Comparison of ENCODE assay signal across 36 cellular contexts in the genomic region with DNA sequence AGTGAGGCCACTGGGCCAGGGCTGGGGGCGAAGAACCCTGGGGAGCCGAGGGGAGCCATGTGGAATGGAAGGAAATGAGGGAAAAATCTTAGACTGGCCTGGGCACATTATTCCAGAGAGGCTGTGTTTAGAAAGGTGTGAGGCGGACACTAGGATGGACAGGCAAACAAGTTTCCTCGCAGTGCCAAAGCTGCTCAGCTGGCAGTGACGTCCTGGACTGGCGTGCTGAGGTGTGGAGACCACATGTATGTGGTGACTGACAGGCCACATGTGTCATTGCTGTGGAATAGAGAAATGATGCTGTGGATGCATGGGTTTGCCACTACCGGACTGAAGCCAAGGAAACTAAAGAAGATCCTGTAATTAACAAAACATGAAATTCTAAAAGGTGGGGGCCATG. TPM values are rescaled to one million over a fixed set of nuclear protein-coding genes. Genes with fewer than 3 reads are reported as not detected.
"Had no signal": no experiment of that assay in that cellular context is flagged by ENCODE, and none has a peak within 500 bp of the region (broad histone marks: within the 10 kb centered on the region; RNA-seq: fewer than 3 reads in every experiment).

No MANE protein-coding gene starts in this region.

- H3K9me3 Mint-ChIP-seq: activated naive CD4-positive, alpha-beta T cell treated with anti-CD3 and anti-CD28 coated beads, Interleukin-2, amount 50 U/mL, for 24 hours; activated naive CD8-positive, alpha-beta T cell treated with anti-CD3 and anti-CD28 coated beads, Interleukin-2, amount 10 ng/mL, durations not matched to agents 7 days and 5 days; activated naive CD8-positive, alpha-beta T cell treated with anti-CD3 and anti-CD28 coated beads, Interleukin-2, amount 50 U/mL, for 24 hours; activated T-cell treated with anti-CD3 and anti-CD28 coated beads, Interleukin-2, amount 50 U/mL, for 24 hours; activated T-helper 2 cell treated with anti-CD3 and anti-CD28 coated beads, Interferon-gamma antibody, Interleukin-2, Interleukin-4, amounts not matched to agents 10 μg/mL and 5 μg/mL and 100 μg/mL, durations not matched to agents 14 hours and 24 hours and 36 hours; T-helper 1 cell treated with Interleukin-12 subunit alpha and Interleukin-12 subunit beta and Interleukin-4 antibody, amounts not matched to agents 30 μg/mL and 1 μg/mL, for 36 hours; T-helper 2 cell treated with Interferon-gamma antibody and Interleukin-4, amounts not matched to agents 5 μg/mL and 100 μg/mL, for 36 hours had no signal

- H3K9me3 ChIP-seq: ascending aorta had no signal

- DNase-seq: activated CD4-positive, alpha-beta memory T cell treated with anti-CD3 and anti-CD28 coated beads, Interleukin-2, amount 10 ng/mL, durations not matched to agents 7 days and 5 days; activated CD4-positive, alpha-beta T cell treated with anti-CD3 and anti-CD28 coated beads for 1 hour; activated CD4-positive, alpha-beta T cell treated with anti-CD3 and anti-CD28 coated beads for 36 hours; activated CD4-positive, alpha-beta T cell treated with anti-CD3 and anti-CD28 coated beads for 48 hours; activated CD4-positive, alpha-beta T cell treated with anti-CD3 and anti-CD28 coated beads, Interleukin-2, amount 10 ng/mL, durations not matched to agents 7 days and 5 days; activated CD4-positive, alpha-beta T cell treated with anti-CD3 and anti-CD28 coated beads, Interleukin-2, amount 50 U/mL, for 48 hours; activated CD4-positive, CD25-positive, alpha-beta regulatory T cell; activated CD8-positive, alpha-beta memory T cell treated with anti-CD3 and anti-CD28 coated beads for 24 hours; activated CD8-positive, alpha-beta memory T cell treated with anti-CD3 and anti-CD28 coated beads, Interleukin-2, amount 10 ng/mL, durations not matched to agents 7 days and 5 days; activated CD8-positive, alpha-beta memory T cell treated with anti-CD3 and anti-CD28 coated beads, Interleukin-2, amount 50 U/mL, for 48 hours; activated CD8-positive, alpha-beta T cell treated with anti-CD3 and anti-CD28 coated beads, Interleukin-2, amount 10 ng/mL, durations not matched to agents 7 days and 5 days; activated effector memory CD4-positive, alpha-beta T cell treated with Interleukin-2 at 50 U/mL for 16 hours; activated gamma-delta T cell; activated naive CD4-positive, alpha-beta T cell treated with anti-CD3 and anti-CD28 coated beads, Interleukin-2, amount 10 ng/mL, durations not matched to agents 7 days and 5 days; activated naive CD4-positive, alpha-beta T cell treated with Interleukin-2 at 50 U/mL for 16 hours; activated naive CD8-positive, alpha-beta T cell treated with anti-CD3 and anti-CD28 coated beads, Interleukin-2, amount 10 ng/mL, durations not matched to agents 7 days and 5 days; activated naive CD8-positive, alpha-beta T cell treated with anti-CD3 and anti-CD28 coated beads, Interleukin-2, amount 50 U/mL, for 24 hours; activated T-cell treated with anti-CD3 and anti-CD28 coated beads, Interleukin-2, amount 50 U/mL, for 24 hours; activated T-cell treated with anti-CD3 and anti-CD28 coated beads, Interleukin-2, amount 50 U/mL, for 48 hours; amygdala; anterior cingulate cortex; caudate nucleus; T-helper 1 cell; T-helper 2 cell; T-helper 9 cell; WERI-Rb-1 had no signal

- H3K4me1 ChIP-seq: ascending aorta had no signal

- H3K27me3 Mint-ChIP-seq: activated CD4-positive, alpha-beta memory T cell treated with anti-CD3 and anti-CD28 coated beads, Interleukin-2, amount 10 ng/mL, durations not matched to agents 7 days and 5 days; activated CD4-positive, alpha-beta T cell treated with anti-CD3 and anti-CD28 coated beads for 36 hours; activated CD8-positive, alpha-beta memory T cell treated with anti-CD3 and anti-CD28 coated beads, Interleukin-2, amount 10 ng/mL, durations not matched to agents 7 days and 5 days; activated naive CD4-positive, alpha-beta T cell treated with anti-CD3 and anti-CD28 coated beads, Interleukin-2, amount 50 U/mL, for 24 hours; activated naive CD8-positive, alpha-beta T cell; activated T-cell treated with anti-CD3 and anti-CD28 coated beads, Interleukin-2, amount 50 U/mL, for 24 hours; brain; central memory CD8-positive, alpha-beta T cell had no signal

- H3K27ac ChIP-seq: ascending aorta, cardiac muscle cell, WERI-Rb-1 had no signal

- H3K36me3 ChIP-seq: ascending aorta, cardiac muscle cell, WERI-Rb-1 had no signal

- H3K27ac Mint-ChIP-seq: activated CD4-positive, alpha-beta memory T cell treated with anti-CD3 and anti-CD28 coated beads, Interleukin-2, amount 10 ng/mL, durations not matched to agents 7 days and 5 days; activated CD4-positive, alpha-beta T cell treated with anti-CD3 and anti-CD28 coated beads for 36 hours; activated CD4-positive, alpha-beta T cell treated with anti-CD3 and anti-CD28 coated beads, Interleukin-2, amount 10 ng/mL, durations not matched to agents 7 days and 5 days; activated CD8-positive, alpha-beta memory T cell treated with anti-CD3 and anti-CD28 coated beads, Interleukin-2, amount 10 ng/mL, durations not matched to agents 7 days and 5 days; activated CD8-positive, alpha-beta T cell treated with anti-CD3 and anti-CD28 coated beads, Interleukin-2, amount 10 ng/mL, durations not matched to agents 7 days and 5 days; activated naive CD4-positive, alpha-beta T cell treated with anti-CD3 and anti-CD28 coated beads, Interleukin-2, amount 10 ng/mL, durations not matched to agents 7 days and 5 days; activated naive CD4-positive, alpha-beta T cell treated with anti-CD3 and anti-CD28 coated beads, Interleukin-2, amount 50 U/mL, for 24 hours; activated naive CD8-positive, alpha-beta T cell; activated naive CD8-positive, alpha-beta T cell treated with anti-CD3 and anti-CD28 coated beads, Interleukin-2, amount 10 ng/mL, durations not matched to agents 7 days and 5 days; activated naive CD8-positive, alpha-beta T cell treated with anti-CD3 and anti-CD28 coated beads, Interleukin-2, amount 50 U/mL, for 24 hours; activated T-cell treated with anti-CD3 and anti-CD28 coated beads, Interleukin-2, amount 50 U/mL, for 24 hours; activated T-helper 2 cell treated with anti-CD3 and anti-CD28 coated beads, Interferon-gamma antibody, Interleukin-2, Interleukin-4, amounts not matched to agents 10 μg/mL and 5 μg/mL and 100 μg/mL, durations not matched to agents 14 hours and 24 hours and 36 hours; brain; T-helper 1 cell treated with Interleukin-12 subunit alpha and Interleukin-12 subunit beta and Interleukin-4 antibody, amounts not matched to agents 30 μg/mL and 1 μg/mL, for 36 hours; T-helper 2 cell treated with Interferon-gamma antibody and Interleukin-4, amounts not matched to agents 5 μg/mL and 100 μg/mL, for 36 hours; WTC11 had no signal

- H3K4me3 ChIP-seq: ascending aorta, cardiac muscle cell had no signal

- H3K4me3 Mint-ChIP-seq: activated CD4-positive, alpha-beta memory T cell treated with anti-CD3 and anti-CD28 coated beads, Interleukin-2, amount 10 ng/mL, durations not matched to agents 7 days and 5 days; activated CD4-positive, alpha-beta T cell treated with anti-CD3 and anti-CD28 coated beads for 36 hours; activated CD4-positive, alpha-beta T cell treated with anti-CD3 and anti-CD28 coated beads, Interleukin-2, amount 10 ng/mL, durations not matched to agents 7 days and 5 days; activated CD8-positive, alpha-beta memory T cell treated with anti-CD3 and anti-CD28 coated beads, Interleukin-2, amount 10 ng/mL, durations not matched to agents 7 days and 5 days; activated CD8-positive, alpha-beta T cell treated with anti-CD3 and anti-CD28 coated beads, Interleukin-2, amount 10 ng/mL, durations not matched to agents 7 days and 5 days; activated naive CD4-positive, alpha-beta T cell treated with anti-CD3 and anti-CD28 coated beads, Interleukin-2, amount 10 ng/mL, durations not matched to agents 7 days and 5 days; activated naive CD4-positive, alpha-beta T cell treated with anti-CD3 and anti-CD28 coated beads, Interleukin-2, amount 50 U/mL, for 24 hours; activated naive CD8-positive, alpha-beta T cell; activated naive CD8-positive, alpha-beta T cell treated with anti-CD3 and anti-CD28 coated beads, Interleukin-2, amount 10 ng/mL, durations not matched to agents 7 days and 5 days; activated naive CD8-positive, alpha-beta T cell treated with anti-CD3 and anti-CD28 coated beads, Interleukin-2, amount 50 U/mL, for 24 hours; activated T-cell treated with anti-CD3 and anti-CD28 coated beads, Interleukin-2, amount 50 U/mL, for 24 hours; brain; central memory CD8-positive, alpha-beta T cell; T-helper 1 cell treated with Interleukin-12 subunit alpha and Interleukin-12 subunit beta and Interleukin-4 antibody, amounts not matched to agents 30 μg/mL and 1 μg/mL, for 36 hours; T-helper 2 cell treated with Interferon-gamma antibody and Interleukin-4, amounts not matched to agents 5 μg/mL and 100 μg/mL, for 36 hours; WTC11 had no signal

- H3K36me3 Mint-ChIP-seq: activated CD8-positive, alpha-beta memory T cell treated with anti-CD3 and anti-CD28 coated beads, Interleukin-2, amount 10 ng/mL, durations not matched to agents 7 days and 5 days; activated naive CD4-positive, alpha-beta T cell treated with anti-CD3 and anti-CD28 coated beads, Interleukin-2, amount 10 ng/mL, durations not matched to agents 7 days and 5 days; activated naive CD4-positive, alpha-beta T cell treated with anti-CD3 and anti-CD28 coated beads, Interleukin-2, amount 50 U/mL, for 24 hours; activated naive CD8-positive, alpha-beta T cell; brain had no signal

- H3K27me3 ChIP-seq: ascending aorta had no signal

- H3K4me1 Mint-ChIP-seq: activated CD4-positive, alpha-beta memory T cell treated with anti-CD3 and anti-CD28 coated beads, Interleukin-2, amount 10 ng/mL, durations not matched to agents 7 days and 5 days; activated CD4-positive, alpha-beta T cell treated with anti-CD3 and anti-CD28 coated beads for 36 hours; activated CD8-positive, alpha-beta memory T cell treated with anti-CD3 and anti-CD28 coated beads, Interleukin-2, amount 10 ng/mL, durations not matched to agents 7 days and 5 days; activated naive CD4-positive, alpha-beta T cell treated with anti-CD3 and anti-CD28 coated beads, Interleukin-2, amount 50 U/mL, for 24 hours; activated naive CD8-positive, alpha-beta T cell treated with anti-CD3 and anti-CD28 coated beads, Interleukin-2, amount 50 U/mL, for 24 hours; brain; central memory CD8-positive, alpha-beta T cell had no signal

RNA-seq across cellular contexts. Expression of a gene that starts 42.6 kb away (rescaled TPM):
- total RNA-seq: activated CD4-positive, alpha-beta memory T cell treated with anti-CD3 and anti-CD28 coated beads, Interleukin-2, amount 10 ng/mL, durations not matched to agents 7 days and 5 days; activated CD4-positive, alpha-beta T cell treated with anti-CD3 and anti-CD28 coated beads for 36 hours; activated CD4-positive, alpha-beta T cell treated with anti-CD3 and anti-CD28 coated beads, Interleukin-2, amount 10 ng/mL, durations not matched to agents 7 days and 5 days; activated CD8-positive, alpha-beta memory T cell treated with anti-CD3 and anti-CD28 coated beads, Interleukin-2, amount 10 ng/mL, durations not matched to agents 7 days and 5 days; activated CD8-positive, alpha-beta T cell treated with anti-CD3 and anti-CD28 coated beads, Interleukin-2, amount 10 ng/mL, durations not matched to agents 7 days and 5 days; activated naive CD8-positive, alpha-beta T cell treated with anti-CD3 and anti-CD28 coated beads, Interleukin-2, amount 10 ng/mL, durations not matched to agents 7 days and 5 days; activated T-helper 2 cell treated with anti-CD3 and anti-CD28 coated beads, Interferon-gamma antibody, Interleukin-2, Interleukin-4, amounts not matched to agents 10 μg/mL and 5 μg/mL and 100 μg/mL, durations not matched to agents 14 hours and 24 hours and 36 hours; ascending aorta had no signal
